In genomic region chr2:133177196-133177595, GRCh38 we compare ENCODE assay signal across 20 cellular contexts.
DNase-seq lines count a peak whose midpoint lies in the region; ATAC-seq and TF ChIP-seq lines count a peak whose summit lies in the region.
"Had no signal": no experiment of that assay in that cellular context is flagged by ENCODE, and none has a peak within 500 bp of the region (broad histone marks: within the 10 kb centered on the region; RNA-seq: fewer than 3 reads in every experiment).

No MANE protein-coding gene starts in this region.

- no peak overlapping the region for H3K4me2 ChIP-seq in hepatocyte
- H3K4me2 ChIP-seq: KMS-11 had no signal

- TF ChIP-seq CTCF in AG10803 (conservative IDR thresholded peaks at IDR 0.05; ENCODE audit: low read length) (no peak), astrocyte of the cerebellum (IDR thresholded peaks at IDR 0.05; ENCODE audit: low read depth, low read length, missing control alignments) (no peak), choroid plexus epithelial cell (conservative IDR thresholded peaks at IDR 0.05; ENCODE audit: low read depth, low read length) (no peak), hepatocyte (IDR thresholded peaks at IDR 0.05; ENCODE audit: poor library complexity) (no peak), omental fat pad (IDR thresholded peaks at IDR 0.05) (no peak)

- no peaks in the 10 kb centered on the region for H3K27me3 ChIP-seq in hepatocyte

- ATAC-seq in omental fat pad (ENCODE audit: low FRiP score), result no peak
- no peak for ATAC-seq in SK-N-SH treated with all-trans-retinoic acid at 6 μM for 48 hours
- no peak for ATAC-seq in GM18858 (IDR thresholded peaks at IDR 0.05; ENCODE audit: unreplicated experiment)
- ATAC-seq: Panc1 had no signal

- 89% methylated on average over 4 of the region's 4 CpGs for WGBS in hepatocyte (ENCODE audit: low lambda C conversion rate, missing lambda C conversion rate)

- H3K4me1 ChIP-seq in hepatocyte (ENCODE audit: insufficient read depth), result no peaks in the 10 kb centered on the region

- peak; percentile 3 for DNase-seq in AG10803 (ENCODE audit: low read depth)
- peak; percentile 37 for DNase-seq in astrocyte of the cerebellum (ENCODE audit: low read depth)
- peak; percentile 72 for DNase-seq in choroid plexus epithelial cell (ENCODE audit: low read depth)
- peak; percentile 75 for DNase-seq in iris pigment epithelial cell (ENCODE audit: low read depth)
- no peak for DNase-seq in hepatocyte (ENCODE audit: low spot score)
- no peak for DNase-seq in omental fat pad (ENCODE audit: low spot score)
- DNase-seq: DMS53, EL, GF-D8, GOT3, HCEC 1CT, NCI-H1417 treated with DMSO at 0.1 percent for 48 hours, NCI-H187 treated with DMSO at 0.1 percent for 48 hours, NCI-H510A, NCI-H748 treated with DMSO at 0.1 percent for 48 hours, SIG-M5 had no signal

- in situ Hi-C loops in astrocyte of the cerebellum (cut with HindIII; ENCODE audit: low sequenced_read_pairs), result no loop called here

- H3K36me3 ChIP-seq in hepatocyte (replicated peaks; ENCODE audit: insufficient read depth, low read depth), result no peaks in the 10 kb centered on the region

- no peaks in the 10 kb centered on the region for H3K79me2 ChIP-seq in hepatocyte

- no peak overlapping the region for H3K4me3 ChIP-seq in AG10803 (ENCODE audit: low read length)
- H3K4me3 ChIP-seq in astrocyte of the cerebellum (ENCODE audit: low read depth, low read length), result no peak overlapping the region
- H3K4me3 ChIP-seq in choroid plexus epithelial cell (ENCODE audit: low read depth, low read length), result no peak overlapping the region
- no peak overlapping the region for H3K4me3 ChIP-seq in hepatocyte

- no peaks in the 10 kb centered on the region for H3K9me3 ChIP-seq in hepatocyte (ENCODE audit: low read depth)

- no peaks in the 10 kb centered on the region for H4K20me1 ChIP-seq in hepatocyte (ENCODE audit: insufficient read depth, poor library complexity, severe bottlenecking)

- no peaks in the 10 kb centered on the region for H3K9me2 ChIP-seq in hepatocyte (replicated peaks; ENCODE audit: insufficient read depth)

- H3K27ac ChIP-seq in hepatocyte, result no peak overlapping the region
- H3K27ac ChIP-seq: KMS-11 had no signal

- H2AFZ ChIP-seq in hepatocyte, result no peak overlapping the region

TF ChIP-seq in SK-N-SH treated with all-trans-retinoic acid at 6 μM for 48 hours, 23 proteins besides CTCF, POLR2A, EP300 and RAD21:
- TF ChIP-seq CSRNP3 (CRISPR knock-in tag; IDR thresholded peaks at IDR 0.05) (no peak), TOX (CRISPR knock-in tag; IDR thresholded peaks at IDR 0.05; ENCODE audit: borderline replicate concordance) (no peak), PATZ1 (CRISPR knock-in tag; IDR thresholded peaks at IDR 0.05; ENCODE audit: borderline replicate concordance) (no peak), RARB (CRISPR knock-in tag; IDR thresholded peaks at IDR 0.05) (no peak), ZNF8 (CRISPR knock-in tag; IDR thresholded peaks at IDR 0.05) (no peak), ZFP30 (CRISPR knock-in tag; IDR thresholded peaks at IDR 0.05) (no peak), ZNF565 (CRISPR knock-in tag; conservative IDR thresholded peaks at IDR 0.05; ENCODE audit: low read depth) (no peak), ZC3H10 (CRISPR knock-in tag; IDR thresholded peaks at IDR 0.05) (no peak), ARNTL (CRISPR knock-in tag; IDR thresholded peaks at IDR 0.05; ENCODE audit: borderline replicate concordance, low read depth) (no peak), TCF4 (CRISPR knock-in tag; IDR thresholded peaks at IDR 0.05; ENCODE audit: borderline replicate concordance) (no peak), CREB5 (CRISPR knock-in tag; IDR thresholded peaks at IDR 0.05; ENCODE audit: low read depth) (no peak), ZFP3 (CRISPR knock-in tag; IDR thresholded peaks at IDR 0.05) (no peak), ZNF70 (CRISPR knock-in tag; IDR thresholded peaks at IDR 0.05) (no peak), GLIS3 (CRISPR knock-in tag; IDR thresholded peaks at IDR 0.05) (no peak), ESRRG (CRISPR knock-in tag; IDR thresholded peaks at IDR 0.05) (no peak), OSR1 (CRISPR knock-in tag; IDR thresholded peaks at IDR 0.05) (no peak), TSHZ2 (CRISPR knock-in tag; IDR thresholded peaks at IDR 0.05) (no peak), PPARA (CRISPR knock-in tag; IDR thresholded peaks at IDR 0.05; ENCODE audit: borderline replicate concordance) (no peak)

Comparison
In these comparisons a context has a peak if more than half of its experiments do, and no peak if none do; other contexts are left out.
1. DNase-seq: peak in AG10803 (single experiment), astrocyte of the cerebellum (single experiment), choroid plexus epithelial cell (single experiment) and iris pigment epithelial cell (single experiment); none in hepatocyte (single experiment) and omental fat pad (single experiment).